In the genomic region with DNA sequence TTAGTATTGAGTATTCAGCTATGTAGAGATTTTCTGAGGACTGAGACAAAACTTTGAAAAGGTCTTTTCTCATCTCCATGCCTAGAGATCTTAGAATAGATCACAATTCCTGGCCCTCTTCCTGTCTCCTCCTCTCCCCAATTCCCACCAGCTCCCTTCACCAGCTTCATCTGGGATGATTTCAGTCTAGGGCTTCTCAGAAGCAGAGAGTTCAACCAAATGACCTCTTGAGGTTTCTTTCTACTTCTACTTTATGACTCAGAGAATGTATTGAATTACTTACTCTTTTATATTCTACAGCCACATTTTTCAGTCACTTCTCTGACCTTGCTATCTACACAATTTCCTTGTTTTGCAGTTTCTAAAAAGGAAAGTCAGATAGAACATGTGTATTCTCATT, we compare ENCODE assay signal across 11 cellular contexts. TPM values are rescaled to one million over a fixed set of nuclear protein-coding genes. Genes with fewer than 3 reads are reported as not detected.
DNase-seq lines count a peak whose midpoint lies in the region; ATAC-seq and TF ChIP-seq lines count a peak whose summit lies in the region.
"Had no signal": no experiment of that assay in that cellular context is flagged by ENCODE, and none has a peak within 500 bp of the region (broad histone marks: within the 10 kb centered on the region; RNA-seq: fewer than 3 reads in every experiment).

No MANE protein-coding gene starts in this region.

- H3K9me3 ChIP-seq in GM23248 (ENCODE audit: low read depth) (no peaks in the 10 kb centered on the region), RWPE2 (ENCODE audit: severe bottlenecking) (no peaks in the 10 kb centered on the region), fibroblast of lung (ENCODE audit: control insufficient read depth, insufficient read depth, low read depth, low read length) (no peaks in the 10 kb centered on the region)
- H3K9me3 ChIP-seq: suprapubic skin had no signal

- H3K9ac ChIP-seq in GM23248 (peak overlapping the region; percentile 72), fibroblast of lung (ENCODE audit: insufficient read depth, low read length) (no peak overlapping the region)

- no peaks in the 10 kb centered on the region for H3K27me3 ChIP-seq in GM23248 (replicated peaks; ENCODE audit: insufficient read depth)
- H3K27me3 ChIP-seq in RWPE2 (ENCODE audit: insufficient read depth, poor library complexity, severe bottlenecking): no peaks in the 10 kb centered on the region
- H3K27me3 ChIP-seq in fibroblast of lung (ENCODE audit: control insufficient read depth, insufficient read depth, low read length): no peaks in the 10 kb centered on the region
- H3K27me3 ChIP-seq: suprapubic skin had no signal

- no peaks in the 10 kb centered on the region for H3K9me2 ChIP-seq in GM23248 (ENCODE audit: insufficient read depth)

- H3K27ac ChIP-seq in GM23248: peak overlapping the region; percentile 96
- peak overlapping the region; percentile 99 for H3K27ac ChIP-seq in RWPE2 (ENCODE audit: poor library complexity, severe bottlenecking)
- peak overlapping the region; percentile 77 for H3K27ac ChIP-seq in fibroblast of lung (ENCODE audit: insufficient read depth, low read length)
- H3K27ac ChIP-seq: suprapubic skin had no signal

- H3K79me2 ChIP-seq in GM23248 (ENCODE audit: insufficient read depth) (no peaks in the 10 kb centered on the region), fibroblast of lung (ENCODE audit: control insufficient read depth, insufficient read depth, low read length) (no peaks in the 10 kb centered on the region)

- H3K36me3 ChIP-seq in GM23248 (ENCODE audit: low read depth) (no peaks in the 10 kb centered on the region), RWPE2 (ENCODE audit: low read depth) (no peaks in the 10 kb centered on the region), fibroblast of lung (ENCODE audit: control insufficient read depth, insufficient read depth, low read length) (no peaks in the 10 kb centered on the region)
- H3K36me3 ChIP-seq: suprapubic skin had no signal

- H3K4me1 ChIP-seq in GM23248 (ENCODE audit: insufficient read depth): peaks cover 31% of the 10 kb centered on the region
- peaks cover 24% of the 10 kb centered on the region for H3K4me1 ChIP-seq in RWPE2 (ENCODE audit: insufficient read depth, poor library complexity, severe bottlenecking)
- peaks cover 13% of the 10 kb centered on the region for H3K4me1 ChIP-seq in fibroblast of lung (ENCODE audit: control insufficient read depth, extremely low read depth, insufficient read depth, low read length)
- H3K4me1 ChIP-seq: suprapubic skin had no signal

- peak; percentile 56 for ATAC-seq in RWPE2 (ENCODE audit: low read depth)

- H4K20me1 ChIP-seq in GM23248 (ENCODE audit: insufficient read depth) (no peaks in the 10 kb centered on the region), fibroblast of lung (ENCODE audit: control insufficient read depth, extremely low read depth, insufficient read depth, low read length) (no peaks in the 10 kb centered on the region)

- H3K4me3 ChIP-seq in GM23248: 0 out of 2 replicates have a peak overlapping the region, but pooled peaks have one; percentile 6
- no peak overlapping the region for H3K4me3 ChIP-seq in RWPE2 (ENCODE audit: severe bottlenecking)
- no peak overlapping the region for H3K4me3 ChIP-seq in fibroblast of lung (replicated peaks in 1 of 4; ENCODE audit: control extremely low read depth in 1 of 4, insufficient read depth in 1 of 4, low read depth in 3 of 4, low read length in 4 of 4)
- H3K4me3 ChIP-seq in retinal pigment epithelial cell (ENCODE audit: low read length): no peak overlapping the region
- H3K4me3 ChIP-seq: suprapubic skin had no signal

- peaks cover 34% of the 10 kb centered on the region for H3F3A ChIP-seq in GM23248 (ENCODE audit: insufficient read depth)

- H2AFZ ChIP-seq in GM23248 (peak overlapping the region; percentile 9; the same call in 1 of the 2 replicates), fibroblast of lung (ENCODE audit: low read length) (no peak overlapping the region)

- DNase-seq in GM23248 (peak; percentile 86), RWPE2 (ENCODE audit: low spot score) (no peak), fibroblast of lung (ENCODE audit: low read depth in 2 of 2) (peak; percentile 93 to 94), retinal pigment epithelial cell (ENCODE audit: low read depth) (peak; percentile 23), AML-193 (lab: John Stamatoyannopoulos, UW) (no peak), NCI-H774 (lab: John Stamatoyannopoulos, UW) (no peak), DMS 273 treated with DMSO at 0.1 percent for 48 hours (lab: John Stamatoyannopoulos, UW) (no peak), cerebellar nuclear complex (lab: John Stamatoyannopoulos, UW) (no peak)
- DNase-seq: DMS79, kidney glomerular epithelial cell had no signal

- H3K4me2 ChIP-seq in GM23248 (ENCODE audit: unreplicated experiment) (peak overlapping the region; percentile 60), fibroblast of lung (ENCODE audit: extremely low read depth, insufficient read depth, low read length) (peak overlapping the region; percentile 51)

- TF ChIP-seq CTCF in RWPE2 (IDR thresholded peaks at IDR 0.05; ENCODE audit: poor library complexity, severe bottlenecking) (no peak), fibroblast of lung (conservative IDR thresholded peaks at IDR 0.05 in 1 of 2, IDR thresholded peaks at IDR 0.05 in 1 of 2; ENCODE audit: low read depth in 1 of 2, low read length in 2 of 2) (no peak), retinal pigment epithelial cell (conservative IDR thresholded peaks at IDR 0.05; ENCODE audit: low read depth, low read length) (no peak)

- in situ Hi-C loops in GM23248 (cut with MboI): no loop called here

RNA-seq across cellular contexts. Expression of gene SNX6, which starts 19.4 kb away (rescaled TPM):
- total RNA-seq in GM23248 (2014; rRNA removed; shearing (Covaris generic)): 213 and 287 TPM in 2 replicates
- 187 and 191 TPM in 2 replicates for polyA plus RNA-seq in GM23248 (2016; fragmentation: Nextera tagmentation; extraction: Ambion mirVana)
- total RNA-seq in fibroblast of lung: 131 and 134 TPM in 2 replicates
- 217 and 232 TPM in 2 replicates for polyA plus RNA-seq in fibroblast of lung
- 105 and 137 TPM in 2 replicates for polyA plus RNA-seq in fibroblast of lung (2012)
- 3.0 and 7.9 TPM in 2 replicates for polyA minus RNA-seq in fibroblast of lung (ENCODE audit: low replicate concordance)

Comparison
In these comparisons a context has a peak if more than half of its experiments do, and no peak if none do; other contexts are left out.
1. DNase-seq: peak in GM23248 (single experiment), fibroblast of lung (2 of 2) and retinal pigment epithelial cell (single experiment); none in RWPE2 (single experiment), AML-193 (0 of 2), NCI-H774 (single experiment), DMS 273 treated with DMSO at 0.1 percent for 48 hours (single experiment) and cerebellar nuclear complex (0 of 2).
2. Peak in every context shown above with its lines, with median percentiles within 50 percentile points of each other: H3K27ac ChIP-seq.